Comparison of ENCODE assay signal across 8 cellular contexts in genomic region chr2:9843229-9844035, GRCh38. TPM values are rescaled to one million over a fixed set of nuclear protein-coding genes. Genes with fewer than 3 reads are reported as not detected.
DNase-seq lines count a peak whose midpoint lies in the region; ATAC-seq, FAIRE-seq and TF ChIP-seq lines count a peak whose summit lies in the region.

Gene TAF1B (plus strand): TSS chr2:9843474. CDS start chr2:9843542, 68 bp downstream.

- H3K36me3 ChIP-seq in H1 (ENCODE audit: control insufficient read depth in 2 of 4, insufficient read depth in 4 of 4, low read length in 3 of 4) = peaks cover 14 to 18% (median 16%) of the 10 kb centered on the region in 4 experiments
- no peaks in the 10 kb centered on the region for H3K36me3 ChIP-seq in mesendoderm (ENCODE audit: control insufficient read depth, insufficient read depth, low read length)

- ATAC-seq in GM21360 (IDR thresholded peaks at IDR 0.05; ENCODE audit: unreplicated experiment) = peak; percentile 73

- H3K9me3 ChIP-seq in H1 (ENCODE audit: insufficient read depth in 2 of 2, low read depth in 1 of 2, low read length in 1 of 2) = no peaks in the 10 kb centered on the region

- H3K27me3 ChIP-seq in H1 (replicated peaks in 1 of 4; ENCODE audit: control insufficient read depth in 3 of 4, extremely low read depth in 1 of 4, insufficient read depth in 3 of 4, low read length in 3 of 4) (no peaks in the 10 kb centered on the region), mesendoderm (ENCODE audit: insufficient read depth, low read length, poor library complexity) (no peaks in the 10 kb centered on the region)

- H3K79me1 ChIP-seq in H1 (ENCODE audit: low read depth, low read length) (no peaks in the 10 kb centered on the region; the same call in 1 of the 2 replicates), mesendoderm (ENCODE audit: low read length) (peaks cover 12% of the 10 kb centered on the region)

- H3K56ac ChIP-seq in H1 (replicated peaks; ENCODE audit: insufficient read length, low read depth, low read length) (peak within 1 kb of the TSS; percentile 52), mesendoderm (ENCODE audit: low read length) (peak within 1 kb of the TSS; percentile 95)

- peak within 1 kb of the TSS; percentile 67 to 86 for H3K4me2 ChIP-seq in H1 (ENCODE audit: insufficient read depth in 1 of 2, low read depth in 2 of 2, low read length in 2 of 2)
- peak within 1 kb of the TSS; percentile 71 for H3K4me2 ChIP-seq in mesendoderm (ENCODE audit: low read length)

- WGBS in H1 (ENCODE audit: extremely low coverage in 1 of 2, insufficient coverage in 1 of 2, insufficient read length in 1 of 2, insufficient replicate concordance in 2 of 2, low coverage in 1 of 2, low lambda C conversion rate in 2 of 2, missing lambda C conversion rate in 1 of 2), 2 experiments = 2% methylated on average over 51 of the region's 70 CpGs; no CpG with 5 or more reads in 1 of the 2 experiments
- no CpG with 5 or more reads among the region's 70 CpGs for WGBS in mesendoderm (ENCODE audit: extremely low coverage, insufficient coverage, low lambda C conversion rate)

- peaks cover 0 to 3% of the 10 kb centered on the region in 2 experiments for H4K20me1 ChIP-seq in H1 (replicated peaks in 1 of 2; ENCODE audit: control insufficient read depth in 1 of 2, insufficient read depth in 2 of 2, low read length in 2 of 2)

- H2AFZ ChIP-seq in H1 (ENCODE audit: low read length) = peak within 1 kb of the TSS; percentile 64

- no peak within 1 kb of the TSS for H2BK15ac ChIP-seq in H1 (ENCODE audit: low read length)
- H2BK15ac ChIP-seq in mesendoderm (replicated peaks; ENCODE audit: low read depth) = no peak within 1 kb of the TSS

- no peak for FAIRE-seq in H1 (lab: Jason Lieb, UNC)

- H2BK20ac ChIP-seq in H1 (ENCODE audit: low read length) = no peak within 1 kb of the TSS

- H3K23ac ChIP-seq in H1 (ENCODE audit: insufficient read length) = no peak within 1 kb of the TSS
- H3K23ac ChIP-seq in mesendoderm (ENCODE audit: low read length) = no peak within 1 kb of the TSS

- no peak within 1 kb of the TSS for H4K91ac ChIP-seq in H1 (replicated peaks; ENCODE audit: insufficient read length, low read length)

- H4K8ac ChIP-seq in H1 (ENCODE audit: extremely low read depth, insufficient read depth, low read length) (peak within 1 kb of the TSS; percentile 69), mesendoderm (ENCODE audit: low read depth, low read length) (peak within 1 kb of the TSS; percentile 94)

- DNase-seq in COR-L47 (lab: John Stamatoyannopoulos, UW) (peak; percentile 90), HT1080 (ENCODE audit: low read depth) (peak; percentile 98), NOMO-1 (lab: John Stamatoyannopoulos, UW; ENCODE audit: unreplicated experiment in 2 of 2) (peak; percentile 95 to 97), H1 (ENCODE audit: low read depth in 1 of 2, low spot score in 2 of 2) (peak; percentile 92 to 93), mesendoderm (peak; percentile 99)
- DNase-seq in stimulated activated CD8-positive, alpha-beta memory T cell treated with anti-CD3 and anti-CD28 coated beads, Interleukin-15, amount 100 ng/mL, for 1 hour (ENCODE audit: low read depth) = peak; percentile 64

- no peak within 1 kb of the TSS for H3K14ac ChIP-seq in H1 (ENCODE audit: insufficient read length)

- TF ChIP-seq EP300 in H1 (IDR thresholded peaks at IDR 0.05; ENCODE audit: borderline replicate concordance in 1 of 2, low read depth in 2 of 2, low read length in 2 of 2) = no peak

- peaks cover 6% of the 10 kb centered on the region; the same call in 1 of the 2 replicates for H3K23me2 ChIP-seq in H1 (ENCODE audit: low read depth, low read length)

- peak in 1 of 2 experiments; percentile 39; a peak in 1 of 3 replicates for TF ChIP-seq POLR2A in H1 (IDR thresholded peaks at IDR 0.05; ENCODE audit: control extremely low read depth in 1 of 2, low read depth in 2 of 2, low read length in 2 of 2)

- POLR2A ChIA-PET in activated CD8-positive, alpha-beta memory T cell treated with anti-CD3 and anti-CD28 coated beads for 36 hours (lab: Charles Lee) = interaction anchor here (0.6 to 1.5 kb wide), 9 partner anchors 61 to 1161 kb away, joined by 3 to 7 read pairs (median 3); partner anchors contain the start of genes KLF11 and ODC1
- POLR2A ChIA-PET in H1 (lab: Charles Lee; ENCODE audit: partially characterized antibody) = interaction anchor here (0.5 to 2.8 kb wide), 14 partner anchors 9 to 815 kb away, joined by 3 to 13 read pairs (median 3); partner anchors contain the start of genes KLF11 and YWHAQ

- peaks cover 0 to 4% (median 0%) of the 10 kb centered on the region in 4 experiments; a peak in 3 of 7 replicates for H3K4me1 ChIP-seq in H1 (replicated peaks in 1 of 4; ENCODE audit: control insufficient read depth in 3 of 4, insufficient read depth in 4 of 4, low read length in 3 of 4)
- H3K4me1 ChIP-seq in mesendoderm (ENCODE audit: control insufficient read depth, low read depth, low read length) = peaks cover 2% of the 10 kb centered on the region

- H3K4me3 ChIP-seq in H1 (ENCODE audit: extremely low read depth in 1 of 4, insufficient read depth in 2 of 4, low read depth in 3 of 4, low read length in 4 of 4) (peak within 1 kb of the TSS; percentile 70 to 80 (median 74)), mesendoderm (ENCODE audit: low read length) (peak within 1 kb of the TSS; percentile 71)

- peak within 1 kb of the TSS; percentile 93 for H3K18ac ChIP-seq in H1 (ENCODE audit: extremely low read depth, low read length)
- H3K18ac ChIP-seq in mesendoderm (ENCODE audit: low read length) = peak within 1 kb of the TSS; percentile 65

- TF ChIP-seq RAD21 in H1 (IDR thresholded peaks at IDR 0.05 in 1 of 2, conservative IDR thresholded peaks at IDR 0.05 in 1 of 2; ENCODE audit: low read depth in 2 of 2, low read length in 2 of 2) = peak; percentile 32 to 48; a peak in 3 of 4 replicates

- H2BK5ac ChIP-seq in H1 (ENCODE audit: low read depth, low read length) (peak within 1 kb of the TSS; percentile 71; the same call in 1 of the 2 replicates), mesendoderm (ENCODE audit: low read length) (peak within 1 kb of the TSS; percentile 44)

- no peak within 1 kb of the TSS for H2BK120ac ChIP-seq in H1 (replicated peaks; ENCODE audit: low read depth, low read length)
- no peak within 1 kb of the TSS for H2BK120ac ChIP-seq in mesendoderm (ENCODE audit: low read depth, low read length)

- H3K79me2 ChIP-seq in H1 (ENCODE audit: control insufficient read depth in 1 of 2, insufficient read depth in 2 of 2, low read length in 2 of 2) (peaks cover 0 to 30% of the 10 kb centered on the region in 2 experiments; a peak in 2 of 4 replicates), mesendoderm (ENCODE audit: control insufficient read depth, insufficient read depth, low read length) (peaks cover 18% of the 10 kb centered on the region)

- H3K4ac ChIP-seq in H1 (replicated peaks; ENCODE audit: insufficient read length, low read depth, low read length) = no peak within 1 kb of the TSS
- H3K4ac ChIP-seq in mesendoderm (ENCODE audit: low read depth, low read length) = peak within 1 kb of the TSS; percentile 66

- peak within 1 kb of the TSS; percentile 73 for H4K5ac ChIP-seq in H1 (ENCODE audit: insufficient read length, low read depth, low read length)
- H4K5ac ChIP-seq in mesendoderm (ENCODE audit: low read length) = no peak within 1 kb of the TSS

- H2BK12ac ChIP-seq in H1 (ENCODE audit: low read depth, low read length) = no peak within 1 kb of the TSS

- CTCF ChIA-PET in activated CD8-positive, alpha-beta memory T cell treated with anti-CD3 and anti-CD28 coated beads for 36 hours (lab: Charles Lee) = interaction anchor here (0.6 to 2.8 kb wide), 11 partner anchors 13 to 288 kb away, joined by 3 to 10 read pairs (median 3); partner anchors contain the start of gene ADAM17
- CTCF ChIA-PET in H1 (lab: Charles Lee; ENCODE audit: partially characterized antibody) = interaction anchor here (0.6 to 2.5 kb wide), 25 partner anchors 9 to 239 kb away, joined by 3 to 15 read pairs (median 4); no protein-coding TSS in a partner anchor

- H3K9ac ChIP-seq in H1 (replicated peaks in 1 of 4; ENCODE audit: extremely low read depth in 1 of 4, low read depth in 3 of 4, low read length in 3 of 4) (peak within 1 kb of the TSS; percentile 59 to 71 (median 64)), mesendoderm (ENCODE audit: low read length) (peak within 1 kb of the TSS; percentile 91)

- H3K27ac ChIP-seq in H1 (ENCODE audit: low read depth, low read length) = peak within 1 kb of the TSS; percentile 46
- peak within 1 kb of the TSS; percentile 98 for H3K27ac ChIP-seq in mesendoderm (ENCODE audit: low read depth, low read length)

- TF ChIP-seq CTCF in H1 (IDR thresholded peaks at IDR 0.05; ENCODE audit: control extremely low read depth in 1 of 3, insufficient read depth in 1 of 3, low read depth in 1 of 3, low read length in 3 of 3) = peak; percentile 41 to 47 (median 44); a peak in 3 of 4 replicates

- H2AK5ac ChIP-seq in H1 (ENCODE audit: low read depth, low read length) (no peak within 1 kb of the TSS), mesendoderm (ENCODE audit: low read length) (no peak within 1 kb of the TSS)

TF ChIP-seq in H1, 55 proteins besides CTCF, POLR2A, EP300 and RAD21 (continues in another document):
- 0 out of 2 replicates have a peak, but pooled peaks have one; percentile 22 for TF ChIP-seq SP1 (IDR thresholded peaks at IDR 0.05; ENCODE audit: low read depth, low read length)
- no peak for TF ChIP-seq SP4 (IDR thresholded peaks at IDR 0.05; ENCODE audit: low read length)
- TF ChIP-seq GTF2F1 (IDR thresholded peaks at IDR 0.05; ENCODE audit: borderline replicate concordance, low read depth, low read length) = peak; percentile 88; the same call in 1 of the 2 replicates
- no peak for TF ChIP-seq BCL11A (IDR thresholded peaks at IDR 0.05; ENCODE audit: low read depth in 2 of 2, low read length in 2 of 2)
- TF ChIP-seq NANOG (IDR thresholded peaks at IDR 0.05; ENCODE audit: insufficient read depth, low read depth, low read length, poor library complexity, severe bottlenecking) = no peak
- TF ChIP-seq KDM4A (IDR thresholded peaks at IDR 0.05; ENCODE audit: low read depth, low read length, severe bottlenecking) = peak; percentile 44

RNA-seq across cellular contexts. Expression of gene TAF1B, which starts in this region (rescaled TPM):
- 26.9 and 35.9 TPM in 2 replicates for total RNA-seq in HT1080 (2014; rRNA removed; shearing (Covaris generic))
- 20.3 and 21.6 TPM in 2 replicates for polyA plus RNA-seq in HT1080 (2015; cell fraction: cytosol; rRNA removed)
- polyA plus RNA-seq in HT1080 (2015; cell fraction: nucleus; rRNA removed) = 21.0 and 22.9 TPM in 2 replicates
- 10 to 100 TPM; 23.5 to 24.2 TPM for total RNA-seq in activated CD8-positive, alpha-beta memory T cell treated with anti-CD3 and anti-CD28 coated beads for 36 hours
- total RNA-seq in H1 (2021; fragmentation: NEBNext Ultra II Directional; extraction: Animal tissue kit (Norgen Biotek cat#: 25700)) = 25.2 and 25.8 TPM in 2 replicates
- polyA plus RNA-seq in H1 (2011; rRNA removed) = 5.4 and 6.6 TPM in 2 replicates
- 7.3 TPM for polyA plus RNA-seq in H1 (2011; cell fraction: cytosol; rRNA removed)
- polyA plus RNA-seq in H1 (2011; cell fraction: nucleus; rRNA removed) = 7.4 TPM
- 6.8 to 12.0 TPM (median 7.8 TPM) in 4 replicates for polyA plus RNA-seq in H1 (2012, experiment 1 of 2)
- polyA plus RNA-seq in H1 (2012, experiment 2 of 2) = 1.3 TPM
- polyA plus RNA-seq in H1 (2013, experiment 1 of 2) = 17.6 TPM
- polyA plus RNA-seq in H1 (2013, experiment 2 of 2) = 16.8 TPM
- 20.7 and 22.7 TPM in 2 replicates for polyA minus RNA-seq in H1 (2011; rRNA and poly(A)+ RNA removed)
- polyA minus RNA-seq in H1 (2011; cell fraction: cytosol; rRNA and poly(A)+ RNA removed) = 10.9 TPM
- 47.1 TPM for polyA minus RNA-seq in H1 (2011; cell fraction: nucleus; rRNA and poly(A)+ RNA removed)
- 26.0 TPM for polyA plus RNA-seq in mesendoderm (2013, experiment 1 of 2)
- 25.3 TPM for polyA plus RNA-seq in mesendoderm (2013, experiment 2 of 2)

Comparison
In these comparisons a context has a peak if more than half of its experiments do, and no peak if none do; other contexts are left out.
1. Peak in every context shown above with its lines: DNase-seq, ATAC-seq, H3K4me3 ChIP-seq and H3K27ac ChIP-seq.